Comparison of ENCODE assay signal across 23 cellular contexts in genomic region chr1:28494737-28495136, GRCh38. TPM values are rescaled to one million over a fixed set of nuclear protein-coding genes. Genes with fewer than 3 reads are reported as not detected.
DNase-seq lines count a peak whose midpoint lies in the region; ATAC-seq and TF ChIP-seq lines count a peak whose summit lies in the region.
"Had no signal": no experiment of that assay in that cellular context is flagged by ENCODE, and none has a peak within 500 bp of the region (broad histone marks: within the 10 kb centered on the region; RNA-seq: fewer than 3 reads in every experiment).

No MANE protein-coding gene starts in this region.

- intact Hi-C loops in activated T-helper 2 cell treated with anti-CD3 and anti-CD28 coated beads, Interferon-gamma antibody, Interleukin-2, Interleukin-4, amounts not matched to agents 10 μg/mL and 5 μg/mL and 100 μg/mL, durations not matched to agents 14 hours and 24 hours and 36 hours (cut with micrococcal nuclease) = no loop called here

- H3K9me3 Mint-ChIP-seq in activated naive CD4-positive, alpha-beta T cell treated with anti-CD3 and anti-CD28 coated beads, Interleukin-2, amount 10 ng/mL, durations not matched to agents 7 days and 5 days = no peaks in the 10 kb centered on the region
- no peaks in the 10 kb centered on the region for H3K9me3 Mint-ChIP-seq in activated T-helper 2 cell treated with anti-CD3 and anti-CD28 coated beads, Interferon-gamma antibody, Interleukin-2, Interleukin-4, amounts not matched to agents 10 μg/mL and 5 μg/mL and 100 μg/mL, durations not matched to agents 14 hours and 24 hours and 36 hours
- no peaks in the 10 kb centered on the region for H3K9me3 Mint-ChIP-seq in stimulated activated memory B cell treated with anti-CD40 and anti-IgM and Interleukin-4, amounts not matched to agents 10 μg/mL and 1 μg/mL and 100 μg/mL, for 72 hours
- H3K9me3 Mint-ChIP-seq: CD14-positive monocyte; stimulated activated naive B cell treated with anti-CD40 and anti-IgM and Interleukin-4, amounts not matched to agents 10 μg/mL and 1 μg/mL and 100 μg/mL, for 72 hours had no signal

- peaks cover 7% of the 10 kb centered on the region for H3K4me1 Mint-ChIP-seq in activated naive CD4-positive, alpha-beta T cell treated with anti-CD3 and anti-CD28 coated beads, Interleukin-2, amount 10 ng/mL, durations not matched to agents 7 days and 5 days
- H3K4me1 Mint-ChIP-seq in activated T-helper 2 cell treated with anti-CD3 and anti-CD28 coated beads, Interferon-gamma antibody, Interleukin-2, Interleukin-4, amounts not matched to agents 10 μg/mL and 5 μg/mL and 100 μg/mL, durations not matched to agents 14 hours and 24 hours and 36 hours (ENCODE audit: low read depth) = peaks cover 6% of the 10 kb centered on the region
- H3K4me1 Mint-ChIP-seq in stimulated activated memory B cell treated with anti-CD40 and anti-IgM and Interleukin-4, amounts not matched to agents 10 μg/mL and 1 μg/mL and 100 μg/mL, for 72 hours = no peaks in the 10 kb centered on the region
- H3K4me1 Mint-ChIP-seq: CD14-positive monocyte; stimulated activated naive B cell treated with anti-CD40 and anti-IgM and Interleukin-4, amounts not matched to agents 10 μg/mL and 1 μg/mL and 100 μg/mL, for 72 hours had no signal

- 0 out of 2 replicates have a peak overlapping the region, but pooled peaks have one; percentile 10 for H3K27ac ChIP-seq in RWPE1
- H3K27ac ChIP-seq: brain microvascular endothelial cell, dorsolateral prefrontal cortex, KMS-11, left ventricle myocardium inferior, psoas muscle, sigmoid colon, SK-N-MC, suprapubic skin had no signal

- DNase-seq in activated naive CD4-positive, alpha-beta T cell treated with anti-CD3 and anti-CD28 coated beads, Interleukin-2, amount 10 ng/mL, durations not matched to agents 7 days and 5 days = no peak
- no peak for DNase-seq in activated naive CD4-positive, alpha-beta T cell treated with anti-CD3 and anti-CD28 coated beads, Interleukin-2, amount 50 U/mL, for 16 hours
- no peak for DNase-seq in RWPE1 (ENCODE audit: low spot score)
- no peak for DNase-seq in activated T-helper 2 cell treated with anti-CD3 and anti-CD28 coated beads, Interferon-gamma antibody, Interleukin-2, Interleukin-4, amounts not matched to agents 10 μg/mL and 5 μg/mL and 100 μg/mL, durations not matched to agents 14 hours and 24 hours and 36 hours (ENCODE audit: low spot score)
- no peak for DNase-seq in effector CD8-positive, alpha-beta T cell (lab: John Stamatoyannopoulos, UW)
- DNase-seq: amniotic stem cell; brain microvascular endothelial cell; dorsolateral prefrontal cortex; hypothalamus; left ventricle myocardium inferior; NCI-H1436 treated with DMSO at 0.1 percent for 48 hours; NCI-H446 treated with DMSO at 0.1 percent for 48 hours; nucleus accumbens; psoas muscle; sigmoid colon; stimulated activated CD4-positive, alpha-beta T cell treated with anti-CD3 and anti-CD28 coated beads, Interleukin-4, amount 100 ng/mL, for 24 hours; stimulated activated naive B cell treated with anti-CD40 and anti-IgM and Interleukin-4, amounts not matched to agents 10 μg/mL and 1 μg/mL and 100 μg/mL, for 72 hours had no signal

- POLR2A ChIA-PET in RWPE1 (lab: Yijun Ruan, JAX; ENCODE audit: low non-redundant PET) = no interaction called here

- ATAC-seq in stimulated activated memory B cell treated with anti-CD40 and anti-IgM and Interleukin-4, amounts not matched to agents 10 μg/mL and 1 μg/mL and 100 μg/mL, for 72 hours = no peak
- no peak for ATAC-seq in HG02840 (IDR thresholded peaks at IDR 0.05; ENCODE audit: low FRiP score, unreplicated experiment)
- ATAC-seq: psoas muscle; stimulated activated naive B cell treated with anti-CD40 and anti-IgM and Interleukin-4, amounts not matched to agents 10 μg/mL and 1 μg/mL and 100 μg/mL, for 72 hours had no signal

- peak overlapping the region; percentile 33 for H3K27ac Mint-ChIP-seq in activated naive CD4-positive, alpha-beta T cell treated with anti-CD3 and anti-CD28 coated beads, Interleukin-2, amount 10 ng/mL, durations not matched to agents 7 days and 5 days
- H3K27ac Mint-ChIP-seq in activated T-helper 2 cell treated with anti-CD3 and anti-CD28 coated beads, Interferon-gamma antibody, Interleukin-2, Interleukin-4, amounts not matched to agents 10 μg/mL and 5 μg/mL and 100 μg/mL, durations not matched to agents 14 hours and 24 hours and 36 hours = peak overlapping the region; percentile 44
- peak overlapping the region; percentile 18 for H3K27ac Mint-ChIP-seq in stimulated activated memory B cell treated with anti-CD40 and anti-IgM and Interleukin-4, amounts not matched to agents 10 μg/mL and 1 μg/mL and 100 μg/mL, for 72 hours
- H3K27ac Mint-ChIP-seq: stimulated activated naive B cell treated with anti-CD40 and anti-IgM and Interleukin-4, amounts not matched to agents 10 μg/mL and 1 μg/mL and 100 μg/mL, for 72 hours had no signal

- H3K27me3 Mint-ChIP-seq in activated naive CD4-positive, alpha-beta T cell treated with anti-CD3 and anti-CD28 coated beads, Interleukin-2, amount 10 ng/mL, durations not matched to agents 7 days and 5 days = no peaks in the 10 kb centered on the region
- no peaks in the 10 kb centered on the region for H3K27me3 Mint-ChIP-seq in activated T-helper 2 cell treated with anti-CD3 and anti-CD28 coated beads, Interferon-gamma antibody, Interleukin-2, Interleukin-4, amounts not matched to agents 10 μg/mL and 5 μg/mL and 100 μg/mL, durations not matched to agents 14 hours and 24 hours and 36 hours (ENCODE audit: low read depth)
- H3K27me3 Mint-ChIP-seq in stimulated activated memory B cell treated with anti-CD40 and anti-IgM and Interleukin-4, amounts not matched to agents 10 μg/mL and 1 μg/mL and 100 μg/mL, for 72 hours = no peaks in the 10 kb centered on the region
- H3K27me3 Mint-ChIP-seq: stimulated activated naive B cell treated with anti-CD40 and anti-IgM and Interleukin-4, amounts not matched to agents 10 μg/mL and 1 μg/mL and 100 μg/mL, for 72 hours had no signal

- peaks cover 30% of the 10 kb centered on the region for H3K36me3 Mint-ChIP-seq in activated naive CD4-positive, alpha-beta T cell treated with anti-CD3 and anti-CD28 coated beads, Interleukin-2, amount 10 ng/mL, durations not matched to agents 7 days and 5 days
- H3K36me3 Mint-ChIP-seq in activated T-helper 2 cell treated with anti-CD3 and anti-CD28 coated beads, Interferon-gamma antibody, Interleukin-2, Interleukin-4, amounts not matched to agents 10 μg/mL and 5 μg/mL and 100 μg/mL, durations not matched to agents 14 hours and 24 hours and 36 hours (ENCODE audit: low read depth) = peaks cover 45% of the 10 kb centered on the region
- peaks cover 39% of the 10 kb centered on the region for H3K36me3 Mint-ChIP-seq in stimulated activated memory B cell treated with anti-CD40 and anti-IgM and Interleukin-4, amounts not matched to agents 10 μg/mL and 1 μg/mL and 100 μg/mL, for 72 hours

- TF ChIP-seq CTCF in RWPE1 (conservative IDR thresholded peaks at IDR 0.05; ENCODE audit: low read depth) = no peak

- CTCF ChIA-PET in activated naive CD4-positive, alpha-beta T cell treated with anti-CD3 and anti-CD28 coated beads, Interleukin-2, amount 10 ng/mL, durations not matched to agents 7 days and 5 days (lab: Charles Lee) = interaction anchor here (1.1 kb wide), 1 partner anchor 85 kb away, joined by 4 read pairs; no protein-coding TSS in a partner anchor
- CTCF ChIA-PET in RWPE1 (lab: Yijun Ruan, JAX) = interaction anchor here (0.7 kb wide), 1 partner anchor 1104 kb away, joined by 4 read pairs; no protein-coding TSS in a partner anchor

- no peak overlapping the region for H3K4me3 Mint-ChIP-seq in activated naive CD4-positive, alpha-beta T cell treated with anti-CD3 and anti-CD28 coated beads, Interleukin-2, amount 10 ng/mL, durations not matched to agents 7 days and 5 days
- no peak overlapping the region for H3K4me3 Mint-ChIP-seq in activated T-helper 2 cell treated with anti-CD3 and anti-CD28 coated beads, Interferon-gamma antibody, Interleukin-2, Interleukin-4, amounts not matched to agents 10 μg/mL and 5 μg/mL and 100 μg/mL, durations not matched to agents 14 hours and 24 hours and 36 hours (ENCODE audit: low read depth)
- H3K4me3 Mint-ChIP-seq in stimulated activated memory B cell treated with anti-CD40 and anti-IgM and Interleukin-4, amounts not matched to agents 10 μg/mL and 1 μg/mL and 100 μg/mL, for 72 hours = no peak overlapping the region
- H3K4me3 Mint-ChIP-seq: CD14-positive monocyte; stimulated activated naive B cell treated with anti-CD40 and anti-IgM and Interleukin-4, amounts not matched to agents 10 μg/mL and 1 μg/mL and 100 μg/mL, for 72 hours had no signal

RNA-seq across cellular contexts. Expression of gene RCC1, which starts 11.1 kb away (rescaled TPM):
- total RNA-seq in activated T-helper 2 cell treated with anti-CD3 and anti-CD28 coated beads, Interferon-gamma antibody, Interleukin-2, Interleukin-4, amounts not matched to agents 10 μg/mL and 5 μg/mL and 100 μg/mL, durations not matched to agents 14 hours and 24 hours and 36 hours = 128 and 136 TPM in 2 replicates

RNA-seq across cellular contexts. Expression of gene TRNAU1AP, which starts 58.1 kb away (rescaled TPM):
- 49.4 and 55.4 TPM in 2 replicates for total RNA-seq in activated T-helper 2 cell treated with anti-CD3 and anti-CD28 coated beads, Interferon-gamma antibody, Interleukin-2, Interleukin-4, amounts not matched to agents 10 μg/mL and 5 μg/mL and 100 μg/mL, durations not matched to agents 14 hours and 24 hours and 36 hours
